ENCODE assay signal across 7 cellular contexts in genomic region chr12:57895337-57896138, GRCh38. TPM values are rescaled to one million over a fixed set of nuclear protein-coding genes. Genes with fewer than 3 reads are reported as not detected.
DNase-seq lines count a peak whose midpoint lies in the region; TF ChIP-seq lines count a peak whose summit lies in the region.

No MANE protein-coding gene starts in this region.

- H3K27me3 ChIP-seq in skeletal muscle tissue (ENCODE audit: control insufficient read depth in 3 of 3, insufficient read depth in 3 of 3, low read length in 3 of 3) = no peaks in the 10 kb centered on the region

- H3K36me3 ChIP-seq in skeletal muscle tissue (ENCODE audit: control insufficient read depth in 3 of 3, insufficient read depth in 3 of 3, low read length in 3 of 3) = no peaks in the 10 kb centered on the region

- H3K4me1 ChIP-seq in skeletal muscle tissue (ENCODE audit: control insufficient read depth in 3 of 3, insufficient read depth in 3 of 3, low read length in 3 of 3) = peaks cover 69 to 78% (median 76%) of the 10 kb centered on the region in 3 donors

- peak overlapping the region; percentile 87; the same call in 1 of the 2 replicates for H3K27ac ChIP-seq in VCaP
- H3K27ac ChIP-seq in skeletal muscle tissue (ENCODE audit: low read depth, low read length) = peak overlapping the region; percentile 98

- no peaks in the 10 kb centered on the region for H3K9me3 ChIP-seq in skeletal muscle tissue (ENCODE audit: control insufficient read depth in 3 of 3, low read length in 3 of 3)

- H3K9ac ChIP-seq in skeletal muscle tissue (ENCODE audit: low read depth in 1 of 3, low read length in 3 of 3) = peak overlapping the region; percentile 82 to 96 (median 84)

- TF ChIP-seq CTCF in VCaP (conservative IDR thresholded peaks at IDR 0.05) (no peak), fibroblast of villous mesenchyme (IDR thresholded peaks at IDR 0.05; ENCODE audit: insufficient read depth, low read depth, low read length) (no peak)

- peak; percentile 29 for DNase-seq in HCEC 1CT
- DNase-seq in fibroblast of villous mesenchyme (ENCODE audit: low read depth) = peak; percentile 36
- no peak for DNase-seq in SKM-1 treated with dmso at 0.1 percent for 144 hours (lab: John Stamatoyannopoulos, UW; ENCODE audit: unreplicated experiment)
- no peak for DNase-seq in amniotic stem cell (lab: John Stamatoyannopoulos, UW)
- no peak for DNase-seq in SKM-1 (lab: John Stamatoyannopoulos, UW; ENCODE audit: unreplicated experiment)

- H3K4me3 ChIP-seq in fibroblast of villous mesenchyme (ENCODE audit: low read depth, low read length) (no peak overlapping the region), skeletal muscle tissue (ENCODE audit: low read length in 3 of 3) (peak overlapping the region; percentile 67 to 77 (median 71))

RNA-seq across cellular contexts. Expression of gene ATP23, which starts 45.8 kb away (rescaled TPM):
- total RNA-seq in fibroblast of villous mesenchyme (7.1 and 9.9 TPM in 2 replicates), skeletal muscle tissue (8.9 TPM)

RNA-seq across cellular contexts. Expression of gene CTDSP2, which starts 49.0 kb away (rescaled TPM):
- total RNA-seq in fibroblast of villous mesenchyme = 64.8 and 76.0 TPM in 2 replicates
- total RNA-seq in skeletal muscle tissue = 51.1 TPM

Comparison
In these comparisons a context has a peak if more than half of its experiments do, and no peak if none do; other contexts are left out.
1. DNase-seq: peak in HCEC 1CT (single experiment) and fibroblast of villous mesenchyme (single experiment); none in SKM-1 treated with dmso at 0.1 percent for 144 hours (single experiment), amniotic stem cell (single experiment) and SKM-1 (single experiment).